Comparison of ENCODE assay signal across 1 cellular context in the genomic region with DNA sequence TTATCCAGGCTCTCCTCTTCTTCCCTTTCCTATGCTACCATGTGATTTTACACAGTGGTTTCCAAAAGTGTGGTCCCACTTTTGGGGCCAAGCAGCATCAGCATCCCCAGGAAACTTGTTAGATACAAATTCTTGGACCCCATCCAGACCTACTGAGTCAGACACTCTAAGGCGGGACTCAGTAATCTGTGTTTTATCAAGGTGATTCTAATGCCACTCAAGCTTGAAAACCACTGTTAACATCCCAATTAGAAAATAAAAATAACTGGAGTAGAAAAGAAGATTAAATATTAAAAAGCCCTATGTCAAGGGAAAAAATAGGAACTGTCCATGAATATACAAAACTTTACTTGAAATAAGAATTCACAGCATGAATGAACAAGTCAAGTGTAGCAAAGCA.
TF ChIP-seq lines count a peak whose summit lies in the region.

No MANE protein-coding gene starts in this region.

TF ChIP-seq in HepG2, 621 proteins besides CTCF, POLR2A, EP300 and RAD21:
- no peak for TF ChIP-seq ZNF230 (CRISPR knock-in tag; IDR thresholded peaks at IDR 0.05)
- TF ChIP-seq ZNF138 (CRISPR knock-in tag; IDR thresholded peaks at IDR 0.05; ENCODE audit: low read depth): no peak
- no peak for TF ChIP-seq ZNF605 (CRISPR knock-in tag; IDR thresholded peaks at IDR 0.05)
- TF ChIP-seq, protein P1, sequence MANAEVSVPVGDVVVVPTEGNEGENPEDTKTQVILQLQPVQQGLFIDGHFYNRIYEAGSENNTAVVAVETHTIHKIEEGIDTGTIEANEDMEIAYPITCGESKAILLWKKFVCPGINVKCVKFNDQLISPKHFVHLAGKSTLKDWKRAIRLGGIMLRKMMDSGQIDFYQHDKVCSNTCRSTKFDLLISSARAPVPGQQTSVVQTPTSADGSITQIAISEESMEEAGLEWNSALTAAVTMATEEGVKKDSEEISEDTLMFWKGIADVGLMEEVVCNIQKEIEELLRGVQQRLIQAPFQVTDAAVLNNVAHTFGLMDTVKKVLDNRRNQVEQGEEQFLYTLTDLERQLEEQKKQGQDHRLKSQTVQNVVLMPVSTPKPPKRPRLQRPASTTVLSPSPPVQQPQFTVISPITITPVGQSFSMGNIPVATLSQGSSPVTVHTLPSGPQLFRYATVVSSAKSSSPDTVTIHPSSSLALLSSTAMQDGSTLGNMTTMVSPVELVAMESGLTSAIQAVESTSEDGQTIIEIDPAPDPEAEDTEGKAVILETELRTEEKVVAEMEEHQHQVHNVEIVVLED (CRISPR knock-in tag; IDR thresholded peaks at IDR 0.05; ENCODE audit: borderline replicate concordance): no peak
